In the genomic region with DNA sequence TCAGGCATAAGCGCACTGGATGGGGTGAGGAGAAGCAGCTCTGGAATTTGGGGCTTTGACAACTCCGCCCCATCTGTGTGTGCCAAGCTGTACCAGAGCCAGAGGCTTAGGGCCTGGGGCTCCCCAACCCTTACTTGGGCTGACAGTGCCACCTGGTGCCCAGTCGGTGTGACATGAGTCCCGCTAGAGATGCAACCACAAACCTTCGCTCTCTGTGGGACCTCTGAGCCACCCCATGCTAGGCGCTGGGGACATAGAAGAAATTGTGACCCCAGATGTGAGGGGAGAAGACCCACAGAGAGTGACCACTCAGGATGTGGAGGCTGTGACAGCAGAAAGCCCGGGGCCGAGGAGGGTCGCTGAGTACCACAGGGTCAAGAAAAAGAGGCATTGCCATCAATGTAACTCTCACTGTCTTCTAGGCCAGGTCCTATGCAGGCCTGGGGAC, we compare ENCODE assay signal across 9 cellular contexts. TPM values are rescaled to one million over a fixed set of nuclear protein-coding genes. Genes with fewer than 3 reads are reported as not detected.
DNase-seq lines count a peak whose midpoint lies in the region; FAIRE-seq and TF ChIP-seq lines count a peak whose summit lies in the region.
"Had no signal": no experiment of that assay in that cellular context is flagged by ENCODE, and none has a peak within 500 bp of the region (broad histone marks: within the 10 kb centered on the region; RNA-seq: fewer than 3 reads in every experiment).

No MANE protein-coding gene starts in this region.

- no peak for TF ChIP-seq POLR2A in breast epithelium (IDR thresholded peaks at IDR 0.05)

- peak overlapping the region in 1 of 2 donors; percentile 27 for H3K9ac ChIP-seq in kidney (ENCODE audit: low read length in 2 of 2)

- CTCF ChIA-PET in HEK293T (lab: Yijun Ruan, JAX), result interaction anchor here (0.7 to 3.3 kb wide), 10 partner anchors 8 to 590 kb away, joined by 3 to 15 read pairs (median 3); a partner anchor contains a TSS

- H3K27ac ChIP-seq in VCaP (no peak overlapping the region), breast epithelium (peak overlapping the region; percentile 68 to 77), kidney (ENCODE audit: low read depth in 2 of 2, low read length in 2 of 2) (peak overlapping the region in 1 of 2 donors; percentile 50)

- TF ChIP-seq CTCF in VCaP (conservative IDR thresholded peaks at IDR 0.05) (peak; percentile 87), breast epithelium (IDR thresholded peaks at IDR 0.05) (peak; percentile 55 to 92 (median 79)), kidney (IDR thresholded peaks at IDR 0.05; ENCODE audit: borderline replicate concordance, extremely low read depth, insufficient read depth) (peak; percentile 91)

- FAIRE-seq in kidney (lab: Jason Lieb, UNC), result no peak
- FAIRE-seq: islet of Langerhans had no signal

- H3K4me1 ChIP-seq in breast epithelium, result no peaks in the 10 kb centered on the region
- peaks cover 13% of the 10 kb centered on the region in 2 donors for H3K4me1 ChIP-seq in kidney (ENCODE audit: control insufficient read depth in 1 of 2, insufficient read depth in 1 of 2, low read depth in 1 of 2, low read length in 2 of 2)

- POLR2A ChIA-PET in HEK293T (lab: Yijun Ruan, JAX), result interaction anchor here (1.2 kb wide), 1 partner anchor 36 kb away, joined by 4 read pairs; a partner anchor contains a TSS

- H3K4me3 ChIP-seq in breast epithelium (no peak overlapping the region), kidney (ENCODE audit: low read length in 2 of 2) (no peak overlapping the region)

- no peaks in the 10 kb centered on the region for H3K9me3 ChIP-seq in breast epithelium
- H3K9me3 ChIP-seq in kidney (ENCODE audit: control insufficient read depth in 1 of 2, low read length in 2 of 2), result no peaks in the 10 kb centered on the region

- intact Hi-C loops in breast epithelium (cut with DNase I; ENCODE audit: low total_unique reads) (loop anchor here (10.0 kb wide), 1 partner anchor 453 kb away; no protein-coding TSS in a partner anchor), kidney (cut with DNase I) (loop anchor here (5.0 to 10.0 kb wide), 2 partner anchors 346 to 453 kb away; no protein-coding TSS in a partner anchor)

- DNase-seq in ELF-1 (ENCODE audit: low read depth, low spot score) (peak; percentile 66), HEK293T (ENCODE audit: extremely low spot score) (peak; percentile 76), NCI-H2029 (lab: John Stamatoyannopoulos, UW) (peak; percentile 47), breast epithelium (ENCODE audit: low spot score in 2 of 2) (peak; percentile 80), kidney (peak; percentile 92), mesenteric fat pad (ENCODE audit: low spot score) (no peak)
- DNase-seq in stimulated activated CD4-positive, alpha-beta T cell treated with anti-CD3 and anti-CD28 coated beads, Interleukin-15, amount 100 ng/mL, for 24 hours, result peak; percentile 84

- H3K27me3 ChIP-seq in breast epithelium, result no peaks in the 10 kb centered on the region

- H3K36me3 ChIP-seq in breast epithelium, result no peaks in the 10 kb centered on the region
- H3K36me3 ChIP-seq in kidney (ENCODE audit: control insufficient read depth in 1 of 2, insufficient read depth in 2 of 2, low read length in 2 of 2), result no peaks in the 10 kb centered on the region

TF ChIP-seq in HEK293T, 16 proteins besides CTCF, POLR2A, EP300 and RAD21:
- no peak for TF ChIP-seq TARDBP (IDR thresholded peaks at IDR 0.05)

RNA-seq across cellular contexts. Expression of a gene that starts 36.0 kb away (rescaled TPM):
- total RNA-seq in breast epithelium (10 to 100 TPM; 15.5 to 23.4 (median 19.0) TPM), kidney (58.7 TPM), mesenteric fat pad (54.9 TPM)
- polyA plus RNA-seq in kidney (ENCODE audit: insufficient read depth, low read depth, low replicate concordance), result 8.0 TPM

RNA-seq across cellular contexts. Expression of a gene that starts 40.0 kb away (rescaled TPM):
- total RNA-seq in breast epithelium (1 to 10 TPM in 2 of 3 donors, under 1 TPM in 1; 0.32 to 7.6 (median 5.2) TPM), kidney (9.7 TPM), mesenteric fat pad (1.4 TPM)
- polyA plus RNA-seq in kidney (ENCODE audit: insufficient read depth, low read depth, low replicate concordance), result 1.3 TPM
